ENCODE assay signal across 14 cellular contexts in the genomic region with DNA sequence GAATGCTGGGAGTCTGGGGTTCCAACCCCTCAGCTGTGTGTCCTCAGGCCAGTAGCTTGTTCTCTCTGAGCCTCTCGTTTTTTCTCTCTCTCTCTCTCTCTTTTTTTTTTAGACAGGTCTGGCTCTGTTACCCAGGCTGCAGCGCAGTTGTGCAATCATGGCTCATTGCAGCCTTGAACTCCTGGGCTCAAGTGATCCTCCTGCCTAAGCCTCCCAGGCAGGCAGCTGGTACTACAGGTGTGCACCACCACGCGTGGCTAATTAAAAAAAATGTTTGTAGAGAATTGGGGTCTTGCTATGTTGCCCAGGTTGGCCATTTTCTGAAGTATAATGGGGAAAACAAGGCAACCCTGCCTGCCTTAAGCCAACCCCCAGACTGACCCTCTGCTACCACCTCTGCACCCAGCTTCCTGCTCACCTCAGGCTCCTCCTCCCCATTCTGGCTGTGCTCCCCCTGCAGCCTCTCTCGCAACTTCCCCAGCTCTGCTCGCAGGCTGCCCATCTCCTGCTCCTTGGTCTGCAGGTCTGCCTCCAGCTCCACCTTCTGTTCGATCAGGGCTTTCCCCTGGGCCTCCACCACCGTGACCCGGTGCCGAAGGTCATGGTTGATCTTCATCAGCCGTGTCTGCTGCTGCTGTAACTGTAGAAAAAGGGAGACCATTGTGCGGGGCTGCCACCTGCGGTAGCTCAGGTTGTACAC.
"Had no signal": no experiment of that assay in that cellular context is flagged by ENCODE, and none has a peak within 500 bp of the region (broad histone marks: within the 10 kb centered on the region; RNA-seq: fewer than 3 reads in every experiment).

No MANE protein-coding gene starts in this region.

- H3K4me1 ChIP-seq: adrenal gland, colonic mucosa, gastroesophageal sphincter, sigmoid colon had no signal

- FAIRE-seq: kidney had no signal

- H3K4me3 ChIP-seq: adrenal gland, colonic mucosa, gastroesophageal sphincter, sigmoid colon had no signal

- H3K27me3 ChIP-seq: adrenal gland, colonic mucosa, gastroesophageal sphincter, sigmoid colon had no signal

- H3K27ac ChIP-seq: adrenal gland, colonic mucosa, epithelial cell of prostate, gastroesophageal sphincter, sigmoid colon had no signal

- ATAC-seq: gastroesophageal sphincter, left ventricle myocardium superior had no signal

- DNase-seq: activated CD4-positive, alpha-beta T cell treated with anti-CD3 and anti-CD28 coated beads for 1 hour; activated CD4-positive, alpha-beta T cell treated with anti-CD3 and anti-CD28 coated beads, Interleukin-2, amount 50 U/mL, for 48 hours; activated CD8-positive, alpha-beta memory T cell treated with anti-CD3 and anti-CD28 coated beads, Interleukin-2, amount 50 U/mL, for 4 hours; activated naive CD4-positive, alpha-beta T cell; adrenal gland; colonic mucosa; kidney; left ventricle myocardium superior; sigmoid colon; stimulated activated CD4-positive, alpha-beta T cell treated with anti-CD3 and anti-CD28 coated beads, Interleukin-2, amount 100 ng/mL, for 24 hours; stimulated activated naive CD4-positive, alpha-beta T cell treated with Interleukin-2 at 50 U/mL for 16 hours; trophoblast cell had no signal

- H3K9me3 ChIP-seq: adrenal gland, colonic mucosa, gastroesophageal sphincter, sigmoid colon had no signal

- H3K36me3 ChIP-seq: colonic mucosa had no signal
